Comparison of ENCODE assay signal across 4 cellular contexts in the genomic region with DNA sequence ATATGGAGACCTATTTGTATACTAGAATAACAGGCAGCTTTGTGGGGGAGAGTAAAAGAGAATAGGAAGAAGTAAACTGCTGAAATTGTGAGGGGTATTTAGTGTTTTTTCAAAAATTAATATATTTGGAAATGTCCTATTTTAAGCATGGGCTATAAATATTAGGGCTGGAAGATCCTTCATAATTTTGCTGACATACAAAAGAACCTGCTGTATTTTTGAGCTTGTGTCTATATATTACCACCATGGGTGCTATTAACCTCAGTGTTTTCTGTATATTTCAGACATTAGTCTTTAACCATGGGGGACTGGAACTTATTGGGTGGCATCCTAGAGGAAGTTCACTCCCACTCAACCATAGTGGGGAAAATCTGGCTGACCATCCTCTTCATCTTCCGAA. TPM values are rescaled to one million over a fixed set of nuclear protein-coding genes. Genes with fewer than 3 reads are reported as not detected.
"Had no signal": no experiment of that assay in that cellular context is flagged by ENCODE, and none has a peak within 500 bp of the region (broad histone marks: within the 10 kb centered on the region; RNA-seq: fewer than 3 reads in every experiment).

TSS of gene GJA10 (plus strand) at position 301 of the 400 bp plus-strand sequence. CDS start at position 301, 0 bp downstream.

- H3K4me3 ChIP-seq: GM12878 had no signal

- DNase-seq: GDM1, GF-D8 had no signal

RNA-seq across cellular contexts. Expression of gene GJA10, which starts in this region (rescaled TPM):
- total RNA-seq: G401, GM12878 had no signal
